In genomic region chr10:86344281-86344680, GRCh38 we compare ENCODE assay signal across 20 cellular contexts. TPM values are rescaled to one million over a fixed set of nuclear protein-coding genes. Genes with fewer than 3 reads are reported as not detected.
"Had no signal": no experiment of that assay in that cellular context is flagged by ENCODE, and none has a peak within 500 bp of the region (broad histone marks: within the 10 kb centered on the region; RNA-seq: fewer than 3 reads in every experiment).

No MANE protein-coding gene starts in this region.

- H3K36me3 Mint-ChIP-seq: activated naive CD4-positive, alpha-beta T cell treated with anti-CD3 and anti-CD28 coated beads, Interleukin-2, amount 10 ng/mL, durations not matched to agents 7 days and 5 days; brain; immature natural killer cell had no signal

- H3K27ac ChIP-seq: foreskin keratinocyte, left ventricle myocardium inferior, parathyroid adenoma, tibial artery had no signal

- ATAC-seq: activated T-cell treated with anti-CD3 and anti-CD28 coated beads, Interleukin-2, amount 50 U/mL, for 4 hours; foreskin keratinocyte had no signal

- H3K9me3 ChIP-seq: left ventricle myocardium inferior, tibial artery had no signal

- H3K27ac Mint-ChIP-seq: activated CD8-positive, alpha-beta T cell treated with anti-CD3 and anti-CD28 coated beads, Interleukin-2, amount 10 ng/mL, durations not matched to agents 7 days and 5 days; activated naive CD4-positive, alpha-beta T cell treated with anti-CD3 and anti-CD28 coated beads, Interleukin-2, amount 10 ng/mL, durations not matched to agents 7 days and 5 days; immature natural killer cell; nephron had no signal

- H3K27me3 Mint-ChIP-seq: brain had no signal

- H3K36me3 ChIP-seq: left ventricle myocardium inferior, tibial artery had no signal

- H3K4me3 ChIP-seq: left ventricle myocardium inferior, tibial artery had no signal

- H3K27me3 ChIP-seq: foreskin keratinocyte, tibial artery had no signal

- FAIRE-seq: TTC549 had no signal

- H3K4me1 Mint-ChIP-seq: activated naive CD4-positive, alpha-beta T cell treated with anti-CD3 and anti-CD28 coated beads, Interleukin-2, amount 10 ng/mL, durations not matched to agents 7 days and 5 days; immature natural killer cell had no signal

- H3K4me3 Mint-ChIP-seq: activated CD8-positive, alpha-beta T cell treated with anti-CD3 and anti-CD28 coated beads, Interleukin-2, amount 10 ng/mL, durations not matched to agents 7 days and 5 days; activated naive CD4-positive, alpha-beta T cell treated with anti-CD3 and anti-CD28 coated beads, Interleukin-2, amount 10 ng/mL, durations not matched to agents 7 days and 5 days; activated T-cell treated with anti-CD3 and anti-CD28 coated beads, Interleukin-2, amount 50 U/mL, for 4 hours; brain; immature natural killer cell; nephron had no signal

- H3K9me3 Mint-ChIP-seq: activated naive CD4-positive, alpha-beta T cell treated with anti-CD3 and anti-CD28 coated beads, Interleukin-2, amount 10 ng/mL, durations not matched to agents 7 days and 5 days; activated T-cell treated with anti-CD3 and anti-CD28 coated beads, Interleukin-2, amount 50 U/mL, for 4 hours; immature natural killer cell; nephron had no signal

- DNase-seq: activated CD4-positive, alpha-beta T cell treated with anti-CD3 and anti-CD28 coated beads for 1 hour; activated CD4-positive, alpha-beta T cell treated with anti-CD3 and anti-CD28 coated beads, Interleukin-2, amount 50 U/mL, for 1 hour; activated naive CD4-positive, alpha-beta T cell treated with anti-CD3 and anti-CD28 coated beads, Interleukin-2, amount 10 ng/mL, durations not matched to agents 7 days and 5 days; activated T-cell treated with anti-CD3 and anti-CD28 coated beads, Interleukin-2, amount 50 U/mL, for 4 hours; dermis blood vessel endothelial cell; effector CD8-positive, alpha-beta T cell; foreskin keratinocyte; immature natural killer cell; kidney glomerular epithelial cell; left ventricle myocardium inferior; midbrain; stimulated activated CD4-positive, alpha-beta T cell treated with anti-CD3 and anti-CD28 coated beads, Interleukin-4, amount 100 ng/mL, for 1 hour; stimulated activated naive CD4-positive, alpha-beta T cell treated with Interleukin-2 at 50 U/mL for 16 hours; T-helper 1 cell had no signal

- H3K9ac ChIP-seq: parathyroid adenoma had no signal

- H3K4me1 ChIP-seq: foreskin keratinocyte, parathyroid adenoma, tibial artery had no signal

RNA-seq across cellular contexts. Expression of gene GRID1, which starts 22.3 kb away (rescaled TPM):
- total RNA-seq: activated CD8-positive, alpha-beta T cell treated with anti-CD3 and anti-CD28 coated beads, Interleukin-2, amount 10 ng/mL, durations not matched to agents 7 days and 5 days; activated T-cell treated with anti-CD3 and anti-CD28 coated beads, Interleukin-2, amount 50 U/mL, for 4 hours; dermis blood vessel endothelial cell; foreskin keratinocyte had no signal
- polyA plus RNA-seq: foreskin keratinocyte, immature natural killer cell had no signal
